ENCODE assay signal across 1 cellular context in genomic region chr10:77176224-77176623, GRCh38.
TF ChIP-seq lines count a peak whose summit lies in the region.

No MANE protein-coding gene starts in this region.

TF ChIP-seq in IMR-90, 13 proteins besides CTCF, POLR2A, EP300 and RAD21 (continued from another document):
- TF ChIP-seq ELK1 (IDR thresholded peaks at IDR 0.05; ENCODE audit: borderline replicate concordance, low read depth, low read length) (no peak), CHD1 (IDR thresholded peaks at IDR 0.05; ENCODE audit: low read depth, low read length) (no peak), CEBPB (IDR thresholded peaks at IDR 0.05; ENCODE audit: low read depth, low read length) (peak; percentile 76), NFE2L2 (IDR thresholded peaks at IDR 0.05; ENCODE audit: low read depth, low read length) (no peak)
